8 cellular contexts compared by ENCODE assay signal in genomic region chrX:35380808-35381700, GRCh38.
DNase-seq lines count a peak whose midpoint lies in the region; ATAC-seq and TF ChIP-seq lines count a peak whose summit lies in the region.

No MANE protein-coding gene starts in this region.

- no peak overlapping the region for H3K4me2 ChIP-seq in PC-3 (ENCODE audit: low read length)

- BruUV-seq in PC-3 (replicated peaks; lab: Mats Ljungman, UMichigan): no TSS peak

- no peaks in the 10 kb centered on the region for H3K79me2 ChIP-seq in PC-3 (ENCODE audit: low read length)

- H3K27me3 ChIP-seq in AG04450 (ENCODE audit: control insufficient read depth, insufficient read depth, low read length) (no peaks in the 10 kb centered on the region), PC-3 (ENCODE audit: low read length) (no peaks in the 10 kb centered on the region), foreskin keratinocyte (no peaks in the 10 kb centered on the region)

- intact Hi-C loops in PC-3 (cut with micrococcal nuclease) (no loop called here), natural killer cell (cut with micrococcal nuclease) (no loop called here)

- no peak overlapping the region for H2AFZ ChIP-seq in PC-3 (ENCODE audit: low read length)

- no peak overlapping the region for H3K4me3 Mint-ChIP-seq in natural killer cell

- H3K4me1 Mint-ChIP-seq in natural killer cell: no peaks in the 10 kb centered on the region

- H3K4me1 ChIP-seq in PC-3 (ENCODE audit: insufficient read depth, low read length) (no peaks in the 10 kb centered on the region), foreskin keratinocyte (no peaks in the 10 kb centered on the region)

- no peaks in the 10 kb centered on the region for H3K36me3 ChIP-seq in PC-3 (ENCODE audit: low read depth, low read length)

- peaks cover 2% of the 10 kb centered on the region in 2 donors for H3K9me3 Mint-ChIP-seq in natural killer cell

- DNase-seq in AG04450 (ENCODE audit: low read depth, low spot score) (no peak), PC-3 (peak; percentile 28), foreskin keratinocyte (peak; percentile 2 to 25), kidney glomerular epithelial cell (lab: John Stamatoyannopoulos, UW) (no peak), natural killer cell (no peak)
- no peak for DNase-seq in effector CD4-positive, alpha-beta T cell

- H3K27me3 Mint-ChIP-seq in natural killer cell (ENCODE audit: low read depth in 2 of 2): no peaks in the 10 kb centered on the region

- no peaks in the 10 kb centered on the region for H3K36me3 Mint-ChIP-seq in natural killer cell

- CTCF ChIA-PET in AG04450 (lab: Charles Lee) (interaction anchor here (0.6 to 1.3 kb wide), 2 partner anchors 35 to 364 kb away, joined by 3 read pairs; no protein-coding TSS in a partner anchor), PC-3 (lab: Charles Lee) (no interaction called here)

- H3K4me3 ChIP-seq in AG04450 (ENCODE audit: low read depth, low read length) (no peak overlapping the region), PC-3 (ENCODE audit: low read length) (no peak overlapping the region)

- H3K27ac ChIP-seq in AG04450 (ENCODE audit: low read depth, low read length) (no peak overlapping the region), PC-3 (ENCODE audit: low read length) (no peak overlapping the region), foreskin keratinocyte (no peak overlapping the region)

- peak; percentile 45 for TF ChIP-seq CTCF in AG04450 (IDR thresholded peaks at IDR 0.05; ENCODE audit: low read depth, low read length)
- TF ChIP-seq CTCF in PC-3 (conservative IDR thresholded peaks at IDR 0.05; ENCODE audit: low read depth, low read length): peak; percentile 62
- TF ChIP-seq CTCF in foreskin keratinocyte (conservative IDR thresholded peaks at IDR 0.05): peak; percentile 66
- TF ChIP-seq CTCF in natural killer cell (IDR thresholded peaks at IDR 0.05): no peak

- no peaks in the 10 kb centered on the region for H3K9me3 ChIP-seq in AG04450 (ENCODE audit: control insufficient read depth, insufficient read depth, low read length)
- no peaks in the 10 kb centered on the region for H3K9me3 ChIP-seq in PC-3 (ENCODE audit: low read length)

- H3K9me2 ChIP-seq in PC-3 (replicated peaks; ENCODE audit: low read length): no peaks in the 10 kb centered on the region

- POLR2A ChIA-PET in AG04450 (lab: Yijun Ruan, JAX) (no interaction called here), PC-3 (lab: Charles Lee; ENCODE audit: unreplicated experiment) (no interaction called here)

- ATAC-seq in GM18867 (IDR thresholded peaks at IDR 0.05; ENCODE audit: unreplicated experiment) (peak; percentile 82), HG03108 (IDR thresholded peaks at IDR 0.05; ENCODE audit: unreplicated experiment) (peak; percentile 65), PC-3 (no peak), foreskin keratinocyte (peak; percentile 52), natural killer cell (no peak)

- no peaks in the 10 kb centered on the region for H4K20me1 ChIP-seq in PC-3 (ENCODE audit: low read length)

- H3K9ac ChIP-seq in PC-3 (ENCODE audit: low read length): no peak overlapping the region

- no peaks in the 10 kb centered on the region for H3F3A ChIP-seq in PC-3 (ENCODE audit: low read length, unreplicated experiment)

- H3K27ac Mint-ChIP-seq in natural killer cell: no peak overlapping the region

Comparison
In these comparisons a context has a peak if more than half of its experiments do, and no peak if none do; other contexts are left out.
1. DNase-seq: peak in PC-3 (single experiment) and foreskin keratinocyte (2 of 2); none in AG04450 (single experiment), kidney glomerular epithelial cell (single experiment), effector CD4-positive, alpha-beta T cell (single experiment) and natural killer cell (single experiment).
2. ATAC-seq: peak in GM18867 (single experiment), HG03108 (single experiment) and foreskin keratinocyte (single experiment); none in PC-3 (single experiment) and natural killer cell (0 of 3).